8 cellular contexts compared by ENCODE assay signal in the genomic region with DNA sequence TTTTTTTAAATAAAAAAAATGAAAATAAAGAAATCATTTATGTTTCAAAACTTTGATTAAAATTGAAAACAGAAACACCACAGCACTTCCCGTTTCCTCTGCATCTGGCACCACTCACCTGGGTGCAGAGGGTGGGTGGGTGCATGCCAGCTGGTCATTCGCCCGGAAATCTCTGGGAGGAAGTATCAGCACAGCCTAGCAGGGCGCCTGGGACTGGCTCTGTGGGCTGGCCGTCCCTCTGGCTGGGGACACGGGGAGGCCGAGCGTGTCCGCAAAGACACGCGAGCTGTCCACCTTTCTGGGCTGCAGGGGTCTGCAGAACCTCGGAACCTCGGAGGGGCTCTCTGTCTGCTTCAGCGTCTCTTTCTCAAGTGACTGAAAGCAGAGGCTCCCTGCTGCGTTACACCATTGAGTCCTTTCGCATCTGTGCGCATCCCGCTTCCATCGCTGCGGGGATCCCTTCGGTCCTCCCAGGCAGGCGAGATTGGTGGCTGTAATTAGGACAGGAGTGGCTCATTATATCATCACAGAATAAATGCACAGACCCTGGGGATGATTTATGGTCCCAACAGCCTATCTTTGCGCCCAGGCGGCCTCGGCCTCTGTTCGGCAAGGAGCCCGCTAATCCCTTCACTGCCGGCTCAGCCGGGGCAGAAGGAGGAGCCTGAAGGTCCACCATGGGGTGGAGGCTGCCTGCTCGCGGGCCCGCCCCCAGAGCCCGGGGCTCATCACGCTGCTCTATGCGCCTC. TPM values are rescaled to one million over a fixed set of nuclear protein-coding genes. Genes with fewer than 3 reads are reported as not detected.
DNase-seq lines count a peak whose midpoint lies in the region; ATAC-seq and TF ChIP-seq lines count a peak whose summit lies in the region.

No MANE protein-coding gene starts in this region.

- H3K27ac ChIP-seq in OCI-LY3 (ENCODE audit: low read length) = peak overlapping the region; percentile 78
- H3K27ac ChIP-seq in neutrophil = peak overlapping the region; percentile 62
- H3K27ac ChIP-seq in substantia nigra (ENCODE audit: low read depth, low read length, poor library complexity, severe bottlenecking) = peak overlapping the region; percentile 61

- peaks cover 12% of the 10 kb centered on the region for H3K27me3 ChIP-seq in OCI-LY3 (ENCODE audit: low read depth, low read length)
- H3K27me3 ChIP-seq in neutrophil = peaks cover 42% of the 10 kb centered on the region

- DNase-seq in NCI-H2196 (lab: John Stamatoyannopoulos, UW; ENCODE audit: unreplicated experiment) = peak; percentile 14
- no peak for DNase-seq in NCI-H2196 treated with DMSO at 0.1 percent for 48 hours (lab: John Stamatoyannopoulos, UW; ENCODE audit: unreplicated experiment)
- DNase-seq in activated T-helper 9 cell treated with anti-CD3 and anti-CD28 coated beads, Interleukin-2, amount 50 U/mL, for 16 hours (ENCODE audit: low read depth) = peak; percentile 56
- peak; percentile 65 for DNase-seq in fibroblast of the aortic adventitia (ENCODE audit: low read depth)
- peak in 40 of 49 donors; percentile 7 to 87 (median 42) for DNase-seq in substantia nigra (lab: John Stamatoyannopoulos, UW)

- H3K4me3 ChIP-seq in OCI-LY3 (ENCODE audit: low read length) (peak overlapping the region; percentile 81), fibroblast of the aortic adventitia (ENCODE audit: low read depth, low read length) (peak overlapping the region; percentile 53), neutrophil (ENCODE audit: low read depth in 1 of 2, low read length in 1 of 2) (peak overlapping the region; percentile 36 to 60)

- peak; percentile 62 for ATAC-seq in HG03280 (IDR thresholded peaks at IDR 0.05; ENCODE audit: unreplicated experiment)

- peaks cover 31% of the 10 kb centered on the region for H3K4me1 ChIP-seq in OCI-LY3 (ENCODE audit: low read length)
- peaks cover 16 to 17% of the 10 kb centered on the region in 2 experiments for H3K4me1 ChIP-seq in neutrophil (ENCODE audit: control insufficient read depth in 1 of 2, insufficient read depth in 1 of 2, low read depth in 1 of 2, low read length in 1 of 2)

- no peaks in the 10 kb centered on the region for H3K9me3 ChIP-seq in OCI-LY3 (ENCODE audit: insufficient read depth, low read length)
- no peaks in the 10 kb centered on the region for H3K9me3 ChIP-seq in neutrophil

- H3K79me2 ChIP-seq in OCI-LY3 (ENCODE audit: low read length) = peaks cover 8% of the 10 kb centered on the region

- H3K36me3 ChIP-seq in OCI-LY3 (replicated peaks; ENCODE audit: low read depth, low read length) = no peaks in the 10 kb centered on the region
- no peaks in the 10 kb centered on the region for H3K36me3 ChIP-seq in neutrophil

- peak overlapping the region; percentile 27; the same call in 1 of the 2 replicates for H2AFZ ChIP-seq in OCI-LY3 (ENCODE audit: low read depth, low read length)

- H3K9ac ChIP-seq in OCI-LY3 (ENCODE audit: low read length) = peak overlapping the region; percentile 58

- peak overlapping the region; percentile 99 for H3K4me2 ChIP-seq in OCI-LY3 (ENCODE audit: low read length)

- no peak for TF ChIP-seq CTCF in OCI-LY3 (IDR thresholded peaks at IDR 0.05; ENCODE audit: low read depth, low read length)
- no peak for TF ChIP-seq CTCF in fibroblast of the aortic adventitia (IDR thresholded peaks at IDR 0.05; ENCODE audit: insufficient read depth, low read length)
- no peak for TF ChIP-seq CTCF in neutrophil (IDR thresholded peaks at IDR 0.05)

- H4K20me1 ChIP-seq in OCI-LY3 (ENCODE audit: insufficient read depth, low read length) = peaks cover 46% of the 10 kb centered on the region

RNA-seq across cellular contexts. Expression of gene CRTC1, which starts 17.2 kb away (rescaled TPM):
- total RNA-seq in fibroblast of the aortic adventitia (ENCODE audit: low replicate concordance) = 1.1 and 2.4 TPM in 2 replicates
